11 cellular contexts compared by ENCODE assay signal in the genomic region with DNA sequence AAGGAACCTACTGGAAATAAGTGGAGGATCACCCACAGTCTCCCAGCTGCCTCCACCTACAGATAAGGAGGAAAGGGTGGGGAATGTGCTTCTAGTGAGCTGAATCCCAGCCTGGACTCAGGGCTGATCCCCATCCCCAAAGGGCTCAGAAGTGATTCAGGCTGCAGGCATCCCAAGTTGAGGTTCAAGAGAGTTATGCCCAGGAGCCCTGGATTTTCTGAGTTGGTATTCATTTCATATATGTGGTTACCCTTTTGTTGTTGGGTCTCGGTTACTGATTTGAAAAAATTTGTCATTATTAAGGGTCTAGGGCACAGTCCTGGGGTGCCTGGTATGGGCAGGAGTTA. TPM values are rescaled to one million over a fixed set of nuclear protein-coding genes. Genes with fewer than 3 reads are reported as not detected.
DNase-seq lines count a peak whose midpoint lies in the region; ATAC-seq, FAIRE-seq and TF ChIP-seq lines count a peak whose summit lies in the region.
"Had no signal": no experiment of that assay in that cellular context is flagged by ENCODE, and none has a peak within 500 bp of the region (broad histone marks: within the 10 kb centered on the region; RNA-seq: fewer than 3 reads in every experiment).

No MANE protein-coding gene starts in this region.

- H3K27ac ChIP-seq in keratinocyte (ENCODE audit: control insufficient read depth, insufficient read depth, low read length) (no peak overlapping the region), substantia nigra (ENCODE audit: low read depth, low read length, poor library complexity, severe bottlenecking) (peak overlapping the region; percentile 52)

- TF ChIP-seq CTCF in keratinocyte (optimal IDR thresholded peaks at IDR 0.05 in 1 of 3, IDR thresholded peaks at IDR 0.05 in 1 of 3, conservative IDR thresholded peaks at IDR 0.05 in 1 of 3; ENCODE audit: extremely low read depth in 1 of 3, insufficient read depth in 2 of 3, low read length in 3 of 3): no peak

- H3K4me2 ChIP-seq in keratinocyte (ENCODE audit: control insufficient read depth, extremely low read depth, insufficient read depth, low read depth, low read length): no peak overlapping the region

- H3K27ac Mint-ChIP-seq in activated naive CD4-positive, alpha-beta T cell treated with anti-CD3 and anti-CD28 coated beads, Interleukin-2, amount 50 U/mL, for 72 hours: peak overlapping the region; percentile 76 to 92

- ATAC-seq in activated naive CD4-positive, alpha-beta T cell treated with anti-CD3 and anti-CD28 coated beads, Interleukin-2, amount 50 U/mL, for 72 hours: no peak
- no peak for ATAC-seq in GM18858 (IDR thresholded peaks at IDR 0.05; ENCODE audit: unreplicated experiment)

- H3K4me1 ChIP-seq in adipocyte (ENCODE audit: control insufficient read depth, insufficient read depth, low read length) (peaks cover 38% of the 10 kb centered on the region), keratinocyte (ENCODE audit: control insufficient read depth, extremely low read depth, insufficient read depth, low read length) (peaks cover 15% of the 10 kb centered on the region)

- H3K9ac ChIP-seq in adipocyte (ENCODE audit: low read length) (no peak overlapping the region), keratinocyte (ENCODE audit: control insufficient read depth, extremely low read depth, insufficient read depth, low read length) (no peak overlapping the region)

- H3K9me3 ChIP-seq in adipocyte (ENCODE audit: control insufficient read depth, low read length) (no peaks in the 10 kb centered on the region), keratinocyte (ENCODE audit: control insufficient read depth, low read depth, low read length) (no peaks in the 10 kb centered on the region)

- H3K36me3 ChIP-seq in adipocyte (ENCODE audit: control insufficient read depth, insufficient read depth, low read length, severe bottlenecking) (no peaks in the 10 kb centered on the region), keratinocyte (ENCODE audit: control insufficient read depth in 2 of 2, extremely low read depth in 1 of 2, insufficient read depth in 2 of 2, low read length in 2 of 2) (no peaks in the 10 kb centered on the region)

- no peak for FAIRE-seq in keratinocyte (lab: Jason Lieb, UNC)

- H3K4me3 ChIP-seq in adipocyte (ENCODE audit: low read length): no peak overlapping the region
- no peak overlapping the region for H3K4me3 ChIP-seq in keratinocyte (ENCODE audit: control insufficient read depth in 2 of 3, extremely low read depth in 1 of 3, insufficient read depth in 2 of 3, low read depth in 1 of 3, low read length in 3 of 3)

- no peaks in the 10 kb centered on the region for H3K9me1 ChIP-seq in keratinocyte (ENCODE audit: control insufficient read depth, extremely low read depth, insufficient read depth, low read length)

- no peak for DNase-seq in activated naive CD4-positive, alpha-beta T cell treated with anti-CD3 and anti-CD28 coated beads, Interleukin-2, amount 50 U/mL, for 72 hours (ENCODE audit: low spot score in 2 of 2)
- no peak for DNase-seq in activated naive CD4-positive, alpha-beta T cell treated with Interleukin-2 at 50 U/mL for 16 hours
- DNase-seq in adipocyte (ENCODE audit: low read depth) (peak; percentile 39), keratinocyte (ENCODE audit: low read depth, low spot score) (no peak), substantia nigra (lab: John Stamatoyannopoulos, UW) (no peak), NCI-H345 treated with DMSO at 0.1 percent for 48 hours (lab: John Stamatoyannopoulos, UW; ENCODE audit: unreplicated experiment) (no peak), GM19238 (ENCODE audit: insufficient read length, low spot score) (no peak)
- DNase-seq: amniotic stem cell; NCI-H1417; stimulated activated CD4-positive, alpha-beta T cell treated with anti-CD3 and anti-CD28 coated beads, Interleukin-4, amount 100 ng/mL, for 1 hour had no signal

- H3K79me2 ChIP-seq in keratinocyte (ENCODE audit: control insufficient read depth, insufficient read depth, low read length): no peaks in the 10 kb centered on the region

- H3K27me3 ChIP-seq in adipocyte (replicated peaks; ENCODE audit: control insufficient read depth, insufficient read depth, low read length): no peaks in the 10 kb centered on the region
- peaks cover 5% of the 10 kb centered on the region for H3K27me3 ChIP-seq in keratinocyte (ENCODE audit: control insufficient read depth, extremely low read depth, insufficient read depth, low read length)

- H2AFZ ChIP-seq in keratinocyte (ENCODE audit: control insufficient read depth, low read length): peak overlapping the region; percentile 4

- no peaks in the 10 kb centered on the region for H3K9me3 Mint-ChIP-seq in activated naive CD4-positive, alpha-beta T cell treated with anti-CD3 and anti-CD28 coated beads, Interleukin-2, amount 50 U/mL, for 72 hours

- no peaks in the 10 kb centered on the region for H4K20me1 ChIP-seq in keratinocyte (ENCODE audit: control insufficient read depth, extremely low read depth, insufficient read depth, low read length)

- dilution Hi-C loops in keratinocyte (cut with MboI; ENCODE audit: extremely low pct_ligation_motif_present, low sequenced_read_pairs): no loop called here

- peaks cover 0 to under 1% of the 10 kb centered on the region in 2 donors for H3K36me3 Mint-ChIP-seq in activated naive CD4-positive, alpha-beta T cell treated with anti-CD3 and anti-CD28 coated beads, Interleukin-2, amount 50 U/mL, for 72 hours

RNA-seq across cellular contexts. Expression of gene SRGN, which starts 30.0 kb away (rescaled TPM):
- total RNA-seq in activated naive CD4-positive, alpha-beta T cell treated with anti-CD3 and anti-CD28 coated beads, Interleukin-2, amount 50 U/mL, for 72 hours: 100 to 1,000 TPM; 150 to 490 TPM
- polyA plus RNA-seq in keratinocyte: 2.1 to 3.2 TPM (median 2.7 TPM) in 3 replicates
- 0.74 TPM for polyA plus RNA-seq in keratinocyte (2011; ENCODE audit: low read depth)
- 1.8 and 2.0 TPM in 2 replicates for polyA plus RNA-seq in keratinocyte (2011; cell fraction: cytosol; rRNA removed)
- polyA plus RNA-seq in keratinocyte (2011; cell fraction: nucleus; rRNA removed): 2.8 and 3.7 TPM in 2 replicates
- 0.23 and 3.0 TPM in 2 replicates for polyA plus RNA-seq in keratinocyte (2012; ENCODE audit: low replicate concordance)
- polyA minus RNA-seq in keratinocyte: 0.77 to 1.0 TPM in 2 of 3 replicates, not detected in the other
- polyA minus RNA-seq in keratinocyte (2011; cell fraction: cytosol; rRNA and poly(A)+ RNA removed): 1.7 TPM
- 0.63 and 1.0 TPM in 2 replicates for polyA minus RNA-seq in keratinocyte (2011; cell fraction: nucleus; rRNA and poly(A)+ RNA removed)
